8 cellular contexts compared by ENCODE assay signal in genomic region chr9:136944094-136944518, GRCh38. TPM values are rescaled to one million over a fixed set of nuclear protein-coding genes. Genes with fewer than 3 reads are reported as not detected.
DNase-seq lines count a peak whose midpoint lies in the region; ATAC-seq and TF ChIP-seq lines count a peak whose summit lies in the region.

No MANE protein-coding gene starts in this region.

- CTCF ChIA-PET in activated naive CD4-positive, alpha-beta T cell treated with anti-CD3 and anti-CD28 coated beads, Interleukin-2, amount 10 ng/mL, durations not matched to agents 7 days and 5 days (lab: Charles Lee), result interaction anchor here (0.9 to 1.2 kb wide), 3 partner anchors 85 to 100 kb away, joined by 3 read pairs; no protein-coding TSS in a partner anchor

- H3K4me1 Mint-ChIP-seq in activated naive CD4-positive, alpha-beta T cell treated with anti-CD3 and anti-CD28 coated beads, Interleukin-2, amount 10 ng/mL, durations not matched to agents 7 days and 5 days, result peaks cover 24% of the 10 kb centered on the region

- no peak for DNase-seq in activated naive CD4-positive, alpha-beta T cell treated with anti-CD3 and anti-CD28 coated beads, Interleukin-2, amount 10 ng/mL, durations not matched to agents 7 days and 5 days
- DNase-seq in activated naive CD4-positive, alpha-beta T cell treated with Interleukin-2 at 50 U/mL for 16 hours, result no peak
- DNase-seq in mucosa of descending colon (peak in 1 of 3 donors; percentile 70), NCI-H774 (lab: John Stamatoyannopoulos, UW) (no peak)

- H3K36me3 ChIP-seq in ectodermal cell (ENCODE audit: control insufficient read depth, insufficient read depth, low read length) (peaks cover 31% of the 10 kb centered on the region), mucosa of descending colon (ENCODE audit: low read depth) (peaks cover 20% of the 10 kb centered on the region)

- intact Hi-C loops in mucosa of descending colon (cut with DNase I, micrococcal nuclease), result no loop called here

- WGBS in ectodermal cell, 2 experiments, result 0% methylated on average over 55 of the region's 55 CpGs

- H3K4me3 ChIP-seq in ectodermal cell (ENCODE audit: insufficient read depth, low read depth, low read length) (peak overlapping the region; percentile 69), mucosa of descending colon (peak overlapping the region; percentile 95)

- H3K4me1 ChIP-seq in ectodermal cell (ENCODE audit: control insufficient read depth, insufficient read depth, low read length) (peaks cover 15% of the 10 kb centered on the region), mucosa of descending colon (ENCODE audit: low read depth) (peaks cover 27% of the 10 kb centered on the region)

- H3K27me3 ChIP-seq in ectodermal cell (ENCODE audit: control insufficient read depth, insufficient read depth, low read length, poor library complexity, severe bottlenecking), result no peaks in the 10 kb centered on the region

- peak overlapping the region; percentile 50 for H3K27ac ChIP-seq in ectodermal cell (ENCODE audit: insufficient read depth, low read depth, low read length, poor library complexity, severe bottlenecking)

- H3K9me3 Mint-ChIP-seq in activated naive CD4-positive, alpha-beta T cell treated with anti-CD3 and anti-CD28 coated beads, Interleukin-2, amount 10 ng/mL, durations not matched to agents 7 days and 5 days, result no peaks in the 10 kb centered on the region

- H3K36me3 Mint-ChIP-seq in activated naive CD4-positive, alpha-beta T cell treated with anti-CD3 and anti-CD28 coated beads, Interleukin-2, amount 10 ng/mL, durations not matched to agents 7 days and 5 days, result peaks cover 16% of the 10 kb centered on the region

- H3K27ac Mint-ChIP-seq in activated naive CD4-positive, alpha-beta T cell treated with anti-CD3 and anti-CD28 coated beads, Interleukin-2, amount 10 ng/mL, durations not matched to agents 7 days and 5 days, result peak overlapping the region; percentile 85

- peak; percentile 44 for ATAC-seq in HG02642 (IDR thresholded peaks at IDR 0.05; ENCODE audit: poor library complexity, unreplicated experiment)
- peak; percentile 41 for ATAC-seq in mucosa of descending colon
- no peak for ATAC-seq in HG03025 (IDR thresholded peaks at IDR 0.05; ENCODE audit: low FRiP score, unreplicated experiment)

- no peak for TF ChIP-seq CTCF in mucosa of descending colon (IDR thresholded peaks at IDR 0.05)

- H3K4me3 Mint-ChIP-seq in activated naive CD4-positive, alpha-beta T cell treated with anti-CD3 and anti-CD28 coated beads, Interleukin-2, amount 10 ng/mL, durations not matched to agents 7 days and 5 days, result peak overlapping the region; percentile 82

- no peaks in the 10 kb centered on the region for H3K27me3 Mint-ChIP-seq in activated naive CD4-positive, alpha-beta T cell treated with anti-CD3 and anti-CD28 coated beads, Interleukin-2, amount 10 ng/mL, durations not matched to agents 7 days and 5 days

- H3K9me3 ChIP-seq in ectodermal cell (ENCODE audit: control insufficient read depth, low read length), result no peaks in the 10 kb centered on the region
- no peaks in the 10 kb centered on the region for H3K9me3 ChIP-seq in mucosa of descending colon

TF ChIP-seq in PFSK-1, 5 proteins besides CTCF, POLR2A, EP300 and RAD21:
- TF ChIP-seq SIN3A (IDR thresholded peaks at IDR 0.05; ENCODE audit: borderline replicate concordance, insufficient read depth, low read length) (no peak), TAF1 (IDR thresholded peaks at IDR 0.05; ENCODE audit: borderline replicate concordance, insufficient read depth, low read length) (peak; percentile 41; the same call in 1 of the 2 replicates), FOXP2 (optimal IDR thresholded peaks at IDR 0.05; ENCODE audit: borderline replicate concordance, extremely low read depth, extremely low read length, insufficient read depth) (no peak), POLR2AphosphoS5 (IDR thresholded peaks at IDR 0.05; ENCODE audit: low read depth, low read length) (no peak), REST (IDR thresholded peaks at IDR 0.05; ENCODE audit: insufficient read depth in 1 of 2, low read depth in 2 of 2, low read length in 2 of 2) (no peak)

RNA-seq across cellular contexts. Expression of gene FBXW5, which starts 0.4 kb away (rescaled TPM):
- polyA plus RNA-seq in PFSK-1 (2012; ENCODE audit: insufficient read length, low read depth), result 192 TPM
- polyA plus RNA-seq in ectodermal cell (2013, experiment 1 of 4), result 52.7 TPM
- polyA plus RNA-seq in ectodermal cell (2013, experiment 2 of 4), result 54.9 TPM
- 40.9 TPM for polyA plus RNA-seq in ectodermal cell (2013, experiment 3 of 4)
- polyA plus RNA-seq in ectodermal cell (2013, experiment 4 of 4), result 48.6 TPM
- total RNA-seq in mucosa of descending colon, result 100 to 1,000 TPM; 127 to 197 (median 142) TPM

RNA-seq across cellular contexts. Expression of gene C8G, which starts 0.9 kb away (rescaled TPM):
- 0.68 TPM for polyA plus RNA-seq in PFSK-1 (2012; ENCODE audit: insufficient read length, low read depth)
- not detected for polyA plus RNA-seq in ectodermal cell (2013, experiment 1 of 4)
- not detected for polyA plus RNA-seq in ectodermal cell (2013, experiment 2 of 4)
- not detected for polyA plus RNA-seq in ectodermal cell (2013, experiment 3 of 4)
- polyA plus RNA-seq in ectodermal cell (2013, experiment 4 of 4), result not detected
- 10 to 100 TPM in 2 of 3 donors, 1 to 10 TPM in 1; 3.2 to 15.4 (median 10.4) TPM for total RNA-seq in mucosa of descending colon

RNA-seq across cellular contexts. Expression of gene LCN12, which starts 8.0 kb away (rescaled TPM):
- 0.15 TPM for polyA plus RNA-seq in PFSK-1 (2012; ENCODE audit: insufficient read length, low read depth)
- not detected for polyA plus RNA-seq in ectodermal cell (2013, experiment 1 of 4)
- 0.78 TPM for polyA plus RNA-seq in ectodermal cell (2013, experiment 2 of 4)
- 0.64 TPM for polyA plus RNA-seq in ectodermal cell (2013, experiment 3 of 4)
- polyA plus RNA-seq in ectodermal cell (2013, experiment 4 of 4), result 0.77 TPM
- total RNA-seq in mucosa of descending colon, result 10 to 100 TPM in 1 of 3 donors, 1 to 10 TPM in 2; 6.8 to 10.7 (median 7.6) TPM

RNA-seq across cellular contexts. Expression of gene PTGDS, which starts 33.2 kb away (rescaled TPM):
- polyA plus RNA-seq in PFSK-1 (2012; ENCODE audit: insufficient read length, low read depth), result 2.9 TPM
- not detected for polyA plus RNA-seq in ectodermal cell (2013, experiment 1 of 4)
- polyA plus RNA-seq in ectodermal cell (2013, experiment 2 of 4), result 0.57 TPM
- 1.0 TPM for polyA plus RNA-seq in ectodermal cell (2013, experiment 3 of 4)
- 1.2 TPM for polyA plus RNA-seq in ectodermal cell (2013, experiment 4 of 4)
- total RNA-seq in mucosa of descending colon, result 10 to 100 TPM in 2 of 3 donors, 1 to 10 TPM in 1; 2.5 to 45.4 (median 16.1) TPM

RNA-seq across cellular contexts. Expression of gene LCNL1, which starts 38.7 kb away (rescaled TPM):
- polyA plus RNA-seq in PFSK-1 (2012; ENCODE audit: insufficient read length, low read depth), result 0.14 TPM
- polyA plus RNA-seq in ectodermal cell (2013, experiment 1 of 4), result 0.24 TPM
- 0.07 TPM for polyA plus RNA-seq in ectodermal cell (2013, experiment 2 of 4)
- not detected for polyA plus RNA-seq in ectodermal cell (2013, experiment 3 of 4)
- polyA plus RNA-seq in ectodermal cell (2013, experiment 4 of 4), result 0.32 TPM
- under 1 TPM in 2 of 3 donors, not detected in 1; 0.17 to 0.76 TPM for total RNA-seq in mucosa of descending colon
